Comparison of ENCODE assay signal across 16 cellular contexts in the genomic region with DNA sequence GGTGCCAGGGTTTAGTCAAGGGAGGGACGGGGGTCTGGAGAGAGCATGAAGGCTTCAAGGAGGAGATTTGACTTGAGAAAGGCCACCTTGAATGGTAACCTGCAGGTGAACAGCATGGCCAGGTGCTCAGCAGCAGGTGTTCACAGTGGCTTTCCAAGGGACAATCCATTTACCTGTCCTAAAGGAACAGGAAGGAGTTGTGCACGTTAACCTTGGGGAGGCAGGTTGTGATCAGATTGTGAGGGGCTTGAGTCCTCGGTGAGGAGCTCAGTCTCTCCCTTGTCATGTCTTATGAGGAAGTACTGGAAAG.
"Had no signal": no experiment of that assay in that cellular context is flagged by ENCODE, and none has a peak within 500 bp of the region (broad histone marks: within the 10 kb centered on the region; RNA-seq: fewer than 3 reads in every experiment).

No MANE protein-coding gene starts in this region.

- H3K4me3 Mint-ChIP-seq: activated CD4-positive, alpha-beta T cell treated with anti-CD3 and anti-CD28 coated beads, Interleukin-2, amount 10 ng/mL, durations not matched to agents 7 days and 5 days; activated T-cell treated with anti-CD3 and anti-CD28 coated beads, Interleukin-2, amount 50 U/mL, for 72 hours; nephron progenitor cell; stimulated activated naive CD8-positive, alpha-beta T cell treated with anti-CD3 and anti-CD28 coated beads, Interleukin-15, Interleukin-2, amounts not matched to agents 100 ng/mL and 50 ng/mL, for 24 hours; T-helper 17 cell had no signal

- H3K27ac ChIP-seq: colonic mucosa had no signal

- ATAC-seq: activated naive CD4-positive, alpha-beta T cell treated with anti-CD3 and anti-CD28 coated beads, Interleukin-2, amount 50 U/mL, for 72 hours; activated T-cell treated with anti-CD3 and anti-CD28 coated beads, Interleukin-2, amount 50 U/mL, for 72 hours; esophagus mucosa; left ventricle myocardium superior; right cardiac atrium; T-helper 17 cell had no signal

- DNase-seq: activated CD4-positive, alpha-beta T cell treated with anti-CD3 and anti-CD28 coated beads, Interleukin-2, amount 10 ng/mL, durations not matched to agents 7 days and 5 days; activated CD8-positive, alpha-beta memory T cell treated with anti-CD3 and anti-CD28 coated beads, Interleukin-2, amount 50 U/mL, for 48 hours; activated gamma-delta T cell; activated T-cell treated with anti-CD3 and anti-CD28 coated beads, Interleukin-2, amount 50 U/mL, for 72 hours; amniotic stem cell; colonic mucosa; hippocampal formation; left ventricle myocardium superior; nephron progenitor cell; right cardiac atrium; T-helper 17 cell had no signal

- H3K27me3 ChIP-seq: colonic mucosa had no signal

- H3K4me1 ChIP-seq: colonic mucosa, prostate gland had no signal

- H3K9me3 Mint-ChIP-seq: activated CD4-positive, alpha-beta T cell treated with anti-CD3 and anti-CD28 coated beads, Interleukin-2, amount 10 ng/mL, durations not matched to agents 7 days and 5 days; activated naive CD4-positive, alpha-beta T cell treated with anti-CD3 and anti-CD28 coated beads, Interleukin-2, amount 50 U/mL, for 72 hours; activated T-cell treated with anti-CD3 and anti-CD28 coated beads, Interleukin-2, amount 50 U/mL, for 72 hours; nephron progenitor cell; stimulated activated naive CD8-positive, alpha-beta T cell treated with anti-CD3 and anti-CD28 coated beads, Interleukin-15, Interleukin-2, amounts not matched to agents 100 ng/mL and 50 ng/mL, for 24 hours had no signal

- H3K36me3 ChIP-seq: colonic mucosa, prostate gland had no signal

- H3K27ac Mint-ChIP-seq: activated CD4-positive, alpha-beta T cell treated with anti-CD3 and anti-CD28 coated beads, Interleukin-2, amount 10 ng/mL, durations not matched to agents 7 days and 5 days; activated naive CD4-positive, alpha-beta T cell treated with anti-CD3 and anti-CD28 coated beads, Interleukin-2, amount 50 U/mL, for 72 hours; activated T-cell treated with anti-CD3 and anti-CD28 coated beads, Interleukin-2, amount 50 U/mL, for 72 hours; nephron progenitor cell; stimulated activated naive CD8-positive, alpha-beta T cell treated with anti-CD3 and anti-CD28 coated beads, Interleukin-15, Interleukin-2, amounts not matched to agents 100 ng/mL and 50 ng/mL, for 24 hours; T-helper 17 cell had no signal

- H3K4me3 ChIP-seq: colonic mucosa, prostate gland, smooth muscle cell had no signal

- H3K4me2 ChIP-seq: smooth muscle cell had no signal

- H3K9me3 ChIP-seq: colonic mucosa, prostate gland had no signal

- H3K36me3 Mint-ChIP-seq: activated naive CD4-positive, alpha-beta T cell treated with anti-CD3 and anti-CD28 coated beads, Interleukin-2, amount 50 U/mL, for 72 hours had no signal
